Comparison of ENCODE assay signal across 8 cellular contexts in the genomic region with DNA sequence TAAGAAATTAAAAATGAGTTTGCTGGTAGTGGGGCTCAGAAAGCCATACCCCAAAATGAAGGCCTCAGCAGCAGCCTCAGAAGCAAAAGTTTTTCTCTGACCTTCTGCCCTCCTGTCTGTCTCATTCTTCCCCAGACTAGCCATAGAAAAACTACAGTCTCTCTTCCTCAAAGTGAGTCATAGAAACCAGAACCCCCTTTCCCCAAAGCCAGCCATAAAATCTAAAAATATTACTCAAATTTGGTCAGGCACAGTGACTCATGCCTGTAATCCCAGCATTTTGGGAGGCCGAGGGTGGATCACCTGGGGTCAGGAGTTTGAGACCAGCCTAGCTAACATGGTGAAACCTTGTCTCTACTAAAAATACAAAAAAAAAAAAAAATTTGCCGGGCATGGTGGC. TPM values are rescaled to one million over a fixed set of nuclear protein-coding genes. Genes with fewer than 3 reads are reported as not detected.
A peak's percentile ranks its signal among the peaks of the same experiment; 100 is the strongest.
DNase-seq lines count a peak whose midpoint lies in the region; ATAC-seq, FAIRE-seq and TF ChIP-seq lines count a peak whose summit lies in the region.
"Not testable (repeated sequence)": the region's sequence is repeated elsewhere in the genome, so short reads cannot be mapped to it uniquely, and the experiment has no call there.

No MANE protein-coding gene starts in this region.

- H3K27ac Mint-ChIP-seq in activated naive CD8-positive, alpha-beta T cell treated with anti-CD3 and anti-CD28 coated beads, Interleukin-2, amount 50 U/mL, for 24 hours, result peak overlapping the region; percentile 48

- H3K9me3 ChIP-seq in BLaER1 treated with 17β-estradiol and CSF1 and Interleukin-3, amounts not matched to agents 10 nM and 100 nM (replicated peaks in 1 of 11); HCT116 (ENCODE audit: control insufficient read depth in 1 of 2, insufficient read depth in 1 of 2, low read depth in 1 of 2, low read length in 2 of 2); endothelial cell of umbilical vein (replicated peaks; ENCODE audit: control insufficient read depth, insufficient read depth, low read length): not testable (repeated sequence)

- peaks cover 38% of the 10 kb centered on the region for H3K4me1 Mint-ChIP-seq in activated naive CD8-positive, alpha-beta T cell treated with anti-CD3 and anti-CD28 coated beads, Interleukin-2, amount 50 U/mL, for 24 hours

- peak overlapping the region in 7 of 11 experiments; percentile 13 to 72 (median 50); a peak in 13 of 22 replicates for H3K4me2 ChIP-seq in BLaER1 treated with 17β-estradiol and CSF1 and Interleukin-3, amounts not matched to agents 10 nM and 100 nM
- H3K4me2 ChIP-seq in HCT116 (ENCODE audit: low read length), result peak overlapping the region; percentile 59
- not testable (repeated sequence) for H3K4me2 ChIP-seq in endothelial cell of umbilical vein (ENCODE audit: insufficient read depth, low read length)

- peaks cover 13 to 54% (median 17%) of the 10 kb centered on the region in 10 experiments for H3K4me1 ChIP-seq in BLaER1 treated with 17β-estradiol and CSF1 and Interleukin-3, amounts not matched to agents 10 nM and 100 nM
- H3K4me1 ChIP-seq in HCT116 (ENCODE audit: control insufficient read depth in 1 of 2, insufficient read depth in 2 of 2, low read length in 2 of 2), result peaks cover 21 to 35% of the 10 kb centered on the region in 2 experiments
- peaks cover 15% of the 10 kb centered on the region for H3K4me1 ChIP-seq in endothelial cell of umbilical vein (ENCODE audit: control insufficient read depth, extremely low read depth, insufficient read depth, low read length)

- H3K27ac ChIP-seq in BLaER1 treated with 17β-estradiol and CSF1 and Interleukin-3, amounts not matched to agents 10 nM and 100 nM, result peak overlapping the region in 5 of 11 experiments; percentile 0 to 61 (median 43); a peak in 8 of 22 replicates
- H3K27ac ChIP-seq in HCT116 (ENCODE audit: low read depth, low read length) (peak overlapping the region; percentile 34; the same call in 1 of the 2 replicates), endothelial cell of umbilical vein (ENCODE audit: insufficient read depth, low read depth, low read length) (peak overlapping the region; percentile 6)

- peaks cover 0 to 22% (median 12%) of the 10 kb centered on the region in 11 experiments; a peak in 11 of 22 replicates for H3K36me3 ChIP-seq in BLaER1 treated with 17β-estradiol and CSF1 and Interleukin-3, amounts not matched to agents 10 nM and 100 nM
- not testable (repeated sequence) for H3K36me3 ChIP-seq in HCT116 (ENCODE audit: control insufficient read depth in 1 of 2, insufficient read depth in 2 of 2, low read length in 2 of 2); endothelial cell of umbilical vein (ENCODE audit: control insufficient read depth in 2 of 2, extremely low read depth in 1 of 2, insufficient read depth in 2 of 2, low read length in 2 of 2)

- TF ChIP-seq RAD21 in HCT116 (IDR thresholded peaks at IDR 0.05; ENCODE audit: low read depth), result peak; percentile 10; the same call in 1 of the 2 replicates

- not testable (repeated sequence) for TF ChIP-seq CTCF in HCT116 (IDR thresholded peaks at IDR 0.05 in 2 of 3, conservative IDR thresholded peaks at IDR 0.05 in 1 of 3; ENCODE audit: borderline replicate concordance in 1 of 3, insufficient read depth in 1 of 3, low read depth in 2 of 3, low read length in 2 of 3); NB4 (IDR thresholded peaks at IDR 0.05; ENCODE audit: low read depth, low read length); endothelial cell of umbilical vein (IDR thresholded peaks at IDR 0.05; ENCODE audit: extremely low read depth in 1 of 2, insufficient read depth in 1 of 2, low read depth in 1 of 2, low read length in 2 of 2)

- not testable (repeated sequence) for H3K9me2 ChIP-seq in HCT116 (ENCODE audit: insufficient read depth)

- H3K9ac ChIP-seq in BLaER1 treated with 17β-estradiol and CSF1 and Interleukin-3, amounts not matched to agents 10 nM and 100 nM, result peak overlapping the region in 6 of 11 experiments; percentile 12 to 54 (median 46); a peak in 8 of 22 replicates
- H3K9ac ChIP-seq in HCT116 (ENCODE audit: low read length) (peak overlapping the region; percentile 15), endothelial cell of umbilical vein (replicated peaks; ENCODE audit: extremely low read depth, insufficient read depth, low read length) (peak overlapping the region; percentile 7)

- POLR2A ChIA-PET in HCT116 (lab: Charles Lee); endothelial cell of umbilical vein (lab: Charles Lee): not testable (repeated sequence)

- dilution Hi-C loops in endothelial cell of umbilical vein (cut with MboI; ENCODE audit: extremely low pct_ligation_motif_present, low sequenced_read_pairs), result not testable (repeated sequence)

- not testable (repeated sequence) for H3K27me3 Mint-ChIP-seq in activated naive CD8-positive, alpha-beta T cell treated with anti-CD3 and anti-CD28 coated beads, Interleukin-2, amount 50 U/mL, for 24 hours

- DNase-seq in HCT116 (ENCODE audit: low read depth, low spot score), result not testable (repeated sequence)
- peak; percentile 83 for DNase-seq in NB4 (ENCODE audit: low read depth)
- peak; percentile 14 for DNase-seq in activated naive CD8-positive, alpha-beta T cell treated with anti-CD3 and anti-CD28 coated beads, Interleukin-2, amount 50 U/mL, for 24 hours
- peak; percentile 52 for DNase-seq in endothelial cell of umbilical vein (ENCODE audit: low read depth, low spot score)
- peak; percentile 70 for DNase-seq in kidney tubule cell (ENCODE audit: low spot score)
- DNase-seq in stimulated activated CD8-positive, alpha-beta memory T cell treated with anti-CD3 and anti-CD28 coated beads, Interleukin-4, amount 100 ng/mL, for 48 hours, result peak; percentile 44

- not testable (repeated sequence) for BruUV-seq in HCT116 (replicated peaks; lab: Mats Ljungman, UMichigan); endothelial cell of umbilical vein (replicated peaks; lab: Mats Ljungman, UMichigan)

- H3K9me3 Mint-ChIP-seq in activated naive CD8-positive, alpha-beta T cell treated with anti-CD3 and anti-CD28 coated beads, Interleukin-2, amount 50 U/mL, for 24 hours, result not testable (repeated sequence)

- not testable (repeated sequence) for FAIRE-seq in endothelial cell of umbilical vein (lab: Jason Lieb, UNC)

- H2AFZ ChIP-seq in HCT116 (ENCODE audit: low read depth, low read length, poor library complexity, severe bottlenecking); endothelial cell of umbilical vein (ENCODE audit: low read depth, low read length): not testable (repeated sequence)

- intact Hi-C loops in HCT116 (cut with micrococcal nuclease); endothelial cell of umbilical vein (cut with micrococcal nuclease): not testable (repeated sequence)

- not testable (repeated sequence) for H4K20me1 ChIP-seq in BLaER1 treated with 17β-estradiol and CSF1 and Interleukin-3, amounts not matched to agents 10 nM and 100 nM; HCT116 (ENCODE audit: insufficient read depth); endothelial cell of umbilical vein (replicated peaks; ENCODE audit: control insufficient read depth, extremely low read depth, insufficient read depth, low read length)

- ATAC-seq in HCT116 (peak; percentile 27; the same call in 1 of the 2 replicates), SK-N-SH treated with all-trans-retinoic acid at 6 μM for 48 hours (peak; percentile 46)
- peak; percentile 44 for ATAC-seq in activated naive CD8-positive, alpha-beta T cell treated with anti-CD3 and anti-CD28 coated beads, Interleukin-2, amount 50 U/mL, for 24 hours

- not testable (repeated sequence) for H3K79me2 ChIP-seq in HCT116 (ENCODE audit: insufficient read depth, low read length); endothelial cell of umbilical vein (ENCODE audit: control insufficient read depth, insufficient read depth, low read length)

- TF ChIP-seq POLR2A in HCT116 (IDR thresholded peaks at IDR 0.05; ENCODE audit: borderline replicate concordance, extremely low read depth, insufficient read depth, insufficient read length); NB4 (IDR thresholded peaks at IDR 0.05; ENCODE audit: extremely low read depth, insufficient read length); endothelial cell of umbilical vein (IDR thresholded peaks at IDR 0.05; ENCODE audit: low read depth, low read length): not testable (repeated sequence)

- RAD21 ChIA-PET in HCT116 (lab: Charles Lee; ENCODE audit: low non-redundant PET in 1 of 2, low total read pairs in 2 of 2, uncharacterized antibody in 2 of 2, unreplicated experiment in 2 of 2), result not testable (repeated sequence)

- not testable (repeated sequence) for H3K36me3 Mint-ChIP-seq in activated naive CD8-positive, alpha-beta T cell treated with anti-CD3 and anti-CD28 coated beads, Interleukin-2, amount 50 U/mL, for 24 hours (ENCODE audit: low read depth)

- not testable (repeated sequence) for H3K9me1 ChIP-seq in endothelial cell of umbilical vein (replicated peaks; ENCODE audit: control insufficient read depth, extremely low read depth, insufficient read depth, low read length)

- CTCF ChIA-PET in HCT116 (lab: Charles Lee), result not testable (repeated sequence)
- CTCF ChIA-PET in endothelial cell of umbilical vein (lab: Charles Lee), result interaction anchor here (2.3 kb wide), 1 partner anchor 13 kb away, joined by 7 read pairs; no protein-coding TSS in a partner anchor

- not testable (repeated sequence) for H3K27me3 ChIP-seq in BLaER1 treated with 17β-estradiol and CSF1 and Interleukin-3, amounts not matched to agents 10 nM and 100 nM; HCT116 (ENCODE audit: insufficient read depth, low read length); endothelial cell of umbilical vein (ENCODE audit: control insufficient read depth in 2 of 2, insufficient read depth in 2 of 2, low read length in 2 of 2)

- peak overlapping the region; percentile 30 for H3K4me3 Mint-ChIP-seq in activated naive CD8-positive, alpha-beta T cell treated with anti-CD3 and anti-CD28 coated beads, Interleukin-2, amount 50 U/mL, for 24 hours

- H3K4me3 ChIP-seq in BLaER1 treated with 17β-estradiol and CSF1 and Interleukin-3, amounts not matched to agents 10 nM and 100 nM; NB4 (ENCODE audit: low read depth, low read length); endothelial cell of umbilical vein (replicated peaks in 1 of 3; ENCODE audit: insufficient read depth in 1 of 3, low read depth in 1 of 3, low read length in 3 of 3): not testable (repeated sequence)
- H3K4me3 ChIP-seq in HCT116 (replicated peaks in 1 of 2; ENCODE audit: low read depth in 1 of 2, low read length in 2 of 2), result peak overlapping the region in 1 of 2 experiments; percentile 24; a peak in 1 of 4 replicates

RNA-seq across cellular contexts. Expression of a gene that starts 5.2 kb away (rescaled TPM):
- total RNA-seq in HCT116 (2021; ENCODE audit: unreplicated experiment) (19.8 TPM), endothelial cell of umbilical vein (21.0 and 25.0 TPM in 2 replicates)
- 6.7 and 8.0 TPM in 2 replicates for polyA plus RNA-seq in HCT116 (2012)
- 15.7 and 18.0 TPM in 2 replicates for polyA plus RNA-seq in endothelial cell of umbilical vein
- 12.0 and 14.7 TPM in 2 replicates for polyA plus RNA-seq in endothelial cell of umbilical vein (2011; cell fraction: cytosol; rRNA removed)
- 10.7 and 11.1 TPM in 2 replicates for polyA plus RNA-seq in endothelial cell of umbilical vein (2011; cell fraction: nucleus; rRNA removed)
- 13.6 and 16.0 TPM in 2 replicates for polyA plus RNA-seq in endothelial cell of umbilical vein (2012)
- polyA minus RNA-seq in endothelial cell of umbilical vein, result 56.7 and 58.5 TPM in 2 replicates
- polyA minus RNA-seq in endothelial cell of umbilical vein (2011; cell fraction: cytosol; rRNA and poly(A)+ RNA removed), result 10.1 TPM
- 20.0 and 31.4 TPM in 2 replicates for polyA minus RNA-seq in endothelial cell of umbilical vein (2011; cell fraction: nucleus; rRNA and poly(A)+ RNA removed)

RNA-seq across cellular contexts. Expression of a gene that starts 5.8 kb away (rescaled TPM):
- 5.6 TPM for total RNA-seq in HCT116 (2021; ENCODE audit: unreplicated experiment)
- polyA plus RNA-seq in HCT116 (2012), result 1.4 and 2.0 TPM in 2 replicates
- total RNA-seq in endothelial cell of umbilical vein, result 6.5 and 10.3 TPM in 2 replicates
- 2.7 and 3.7 TPM in 2 replicates for polyA plus RNA-seq in endothelial cell of umbilical vein
- 4.6 and 4.7 TPM in 2 replicates for polyA plus RNA-seq in endothelial cell of umbilical vein (2011; cell fraction: cytosol; rRNA removed)
- 11.1 and 12.6 TPM in 2 replicates for polyA plus RNA-seq in endothelial cell of umbilical vein (2011; cell fraction: nucleus; rRNA removed)
- polyA plus RNA-seq in endothelial cell of umbilical vein (2012), result 7.5 and 9.9 TPM in 2 replicates
- polyA minus RNA-seq in endothelial cell of umbilical vein, result 4.8 and 5.5 TPM in 2 replicates
- polyA minus RNA-seq in endothelial cell of umbilical vein (2011; cell fraction: cytosol; rRNA and poly(A)+ RNA removed), result 1.9 TPM
- 13.8 and 17.6 TPM in 2 replicates for polyA minus RNA-seq in endothelial cell of umbilical vein (2011; cell fraction: nucleus; rRNA and poly(A)+ RNA removed)

RNA-seq across cellular contexts. Expression of a gene that starts 53.4 kb away (rescaled TPM):
- total RNA-seq in HCT116 (2021; ENCODE audit: unreplicated experiment) (4.6 TPM), endothelial cell of umbilical vein (22.9 and 23.8 TPM in 2 replicates)
- 0.94 and 1.3 TPM in 2 replicates for polyA plus RNA-seq in HCT116 (2012)
- 4.8 and 5.7 TPM in 2 replicates for polyA plus RNA-seq in endothelial cell of umbilical vein
- 6.0 and 6.4 TPM in 2 replicates for polyA plus RNA-seq in endothelial cell of umbilical vein (2011; cell fraction: cytosol; rRNA removed)
- polyA plus RNA-seq in endothelial cell of umbilical vein (2011; cell fraction: nucleus; rRNA removed), result 18.6 and 31.5 TPM in 2 replicates
- 14.5 and 14.7 TPM in 2 replicates for polyA plus RNA-seq in endothelial cell of umbilical vein (2012)
- 10.6 and 14.1 TPM in 2 replicates for polyA minus RNA-seq in endothelial cell of umbilical vein
- 7.8 TPM for polyA minus RNA-seq in endothelial cell of umbilical vein (2011; cell fraction: cytosol; rRNA and poly(A)+ RNA removed)
- polyA minus RNA-seq in endothelial cell of umbilical vein (2011; cell fraction: nucleus; rRNA and poly(A)+ RNA removed), result 19.7 and 25.2 TPM in 2 replicates
